In the genomic region with DNA sequence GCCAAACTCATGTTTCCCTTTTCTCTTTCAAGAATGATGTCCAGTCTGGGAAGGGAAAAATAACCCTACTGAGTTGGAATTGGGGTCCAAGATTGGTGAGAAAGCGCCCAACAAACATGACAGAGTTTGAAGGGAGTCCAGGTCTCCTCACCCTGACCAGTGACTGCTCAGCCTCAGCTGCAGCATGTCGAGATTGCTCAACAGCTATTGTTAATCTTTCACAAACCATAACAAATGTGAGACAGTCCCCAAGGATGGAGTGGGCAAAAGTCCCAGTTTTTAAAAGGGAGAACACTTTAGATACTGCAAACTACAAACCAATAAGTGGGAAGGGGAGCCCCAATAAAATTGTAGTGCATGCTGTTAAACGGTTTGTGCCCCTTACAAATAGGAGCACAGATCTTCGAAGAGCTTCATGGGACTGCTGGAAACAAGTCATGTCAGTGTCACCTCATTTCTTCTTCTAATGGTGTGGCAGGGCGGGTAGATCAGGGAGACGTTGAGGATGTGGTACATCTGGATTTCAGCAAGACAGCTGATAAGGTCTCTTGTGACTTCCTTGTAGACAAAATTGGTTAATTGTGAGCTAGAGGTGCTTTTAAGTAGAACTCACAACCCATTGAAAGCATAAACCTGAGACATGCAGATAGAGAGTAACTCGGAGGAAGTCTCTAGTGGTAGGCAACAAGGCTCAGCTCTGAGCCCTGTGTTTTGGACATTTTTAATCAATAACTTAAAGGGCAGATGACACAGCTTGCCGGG, we compare ENCODE assay signal across 12 cellular contexts.
DNase-seq lines count a peak whose midpoint lies in the region; ATAC-seq, FAIRE-seq and TF ChIP-seq lines count a peak whose summit lies in the region.
"Had no signal": no experiment of that assay in that cellular context is flagged by ENCODE, and none has a peak within 500 bp of the region (broad histone marks: within the 10 kb centered on the region; RNA-seq: fewer than 3 reads in every experiment).

No MANE protein-coding gene starts in this region.

- CTCF ChIA-PET in A673 (lab: Charles Lee): no interaction called here

- H3K27me3 ChIP-seq in A673 (replicated peaks; ENCODE audit: insufficient read depth, low read depth, low read length, poor library complexity) (no peaks in the 10 kb centered on the region), Loucy (ENCODE audit: insufficient read depth, low read length, poor library complexity, severe bottlenecking) (no peaks in the 10 kb centered on the region)

- H3K9me2 ChIP-seq in Loucy (replicated peaks; ENCODE audit: low read depth, low read length): no peaks in the 10 kb centered on the region

- no peak for FAIRE-seq in GM12892 (lab: Jason Lieb, UNC)

- peaks cover 7% of the 10 kb centered on the region for H3F3A ChIP-seq in Loucy (ENCODE audit: low read depth)

- H3K36me3 ChIP-seq in A673 (ENCODE audit: insufficient read depth, low read length, poor library complexity, severe bottlenecking): no peaks in the 10 kb centered on the region
- H3K36me3 ChIP-seq in Loucy (ENCODE audit: insufficient read depth, low read length): no peaks in the 10 kb centered on the region

- H4K20me1 ChIP-seq in Loucy (ENCODE audit: insufficient read depth, low read length, poor library complexity, severe bottlenecking): no peaks in the 10 kb centered on the region

- peak overlapping the region; percentile 44 for H2AFZ ChIP-seq in Loucy (ENCODE audit: low read length)

- no peak overlapping the region for H3K27ac ChIP-seq in A673 (ENCODE audit: low read depth, low read length, poor library complexity, severe bottlenecking)
- H3K27ac ChIP-seq: KMS-11, RWPE1 had no signal

- POLR2A ChIA-PET in A673 (lab: Charles Lee; ENCODE audit: low non-redundant PET): no interaction called here

- H3K4me1 ChIP-seq in A673 (ENCODE audit: insufficient read depth, low read length, poor library complexity, severe bottlenecking): peaks cover 15% of the 10 kb centered on the region
- H3K4me1 ChIP-seq in Loucy (ENCODE audit: insufficient read depth, low read length, poor library complexity, severe bottlenecking): peaks cover 35% of the 10 kb centered on the region

- no peak for TF ChIP-seq POLR2A in GM12892 (IDR thresholded peaks at IDR 0.05; ENCODE audit: low read depth, low read length)

- H3K9ac ChIP-seq in Loucy (ENCODE audit: low read depth, low read length, poor library complexity, severe bottlenecking): peak overlapping the region; percentile 52
- H3K9ac ChIP-seq: KMS-11 had no signal

- ATAC-seq in left lobe of liver: peak; percentile 88
- ATAC-seq in stimulated activated naive CD8-positive, alpha-beta T cell treated with anti-CD3 and anti-CD28 coated beads, Interleukin-15, Interleukin-2, amounts not matched to agents 100 U/mL and 50 U/mL, for 24 hours: no peak
- ATAC-seq in GM21390 (IDR thresholded peaks at IDR 0.05; ENCODE audit: unreplicated experiment): no peak
- ATAC-seq in HG03439 (IDR thresholded peaks at IDR 0.05; ENCODE audit: unreplicated experiment): no peak

- intact Hi-C loops in A673 (cut with micrococcal nuclease; ENCODE audit: unreplicated experiment): loop anchor here (10.0 kb wide), 1 partner anchor 1519 kb away; no protein-coding TSS in a partner anchor

- DNase-seq in A673 (ENCODE audit: low spot score) (peak; percentile 62), cardiac fibroblast (ENCODE audit: low read depth in 2 of 2) (peak; percentile 83), left lobe of liver (ENCODE audit: low spot score) (peak; percentile 54), GM12892 (ENCODE audit: insufficient read length) (no peak)
- DNase-seq in stimulated activated naive CD8-positive, alpha-beta T cell treated with anti-CD3 and anti-CD28 coated beads, Interleukin-15, Interleukin-2, amounts not matched to agents 100 U/mL and 50 U/mL, for 24 hours: no peak
- DNase-seq: activated CD8-positive, alpha-beta memory T cell treated with anti-CD3 and anti-CD28 coated beads, Interleukin-2, amount 50 U/mL, for 4 hours; effector memory CD4-positive, alpha-beta T cell had no signal

- H3K4me3 ChIP-seq in A673 (ENCODE audit: low read depth, low read length, poor library complexity, severe bottlenecking): no peak overlapping the region
- peak overlapping the region; percentile 51 for H3K4me3 ChIP-seq in Loucy (ENCODE audit: low read length, poor library complexity, severe bottlenecking)
- no peak overlapping the region for H3K4me3 ChIP-seq in cardiac fibroblast (replicated peaks in 1 of 2; ENCODE audit: low read depth in 2 of 2, low read length in 2 of 2)

- no peak for TF ChIP-seq CTCF in A673 (conservative IDR thresholded peaks at IDR 0.05; ENCODE audit: low read depth, low read length)
- no peak for TF ChIP-seq CTCF in Loucy (conservative IDR thresholded peaks at IDR 0.05; ENCODE audit: low read length)
- no peak for TF ChIP-seq CTCF in cardiac fibroblast (IDR thresholded peaks at IDR 0.05; ENCODE audit: low read depth, low read length)

- H3K9me3 ChIP-seq in A673 (ENCODE audit: low read depth, low read length, poor library complexity, severe bottlenecking) (no peaks in the 10 kb centered on the region), Loucy (ENCODE audit: insufficient read depth, low read depth, low read length) (no peaks in the 10 kb centered on the region)

- H3K4me2 ChIP-seq in Loucy (ENCODE audit: low read depth, low read length, poor library complexity, severe bottlenecking): peak overlapping the region; percentile 58
- H3K4me2 ChIP-seq: KMS-11 had no signal

- H3K79me2 ChIP-seq in Loucy (ENCODE audit: insufficient read depth, low read length): no peaks in the 10 kb centered on the region

- BruUV-seq in A673 (replicated peaks; lab: Mats Ljungman, UMichigan): no TSS peak

Comparison
In these comparisons a context has a peak if more than half of its experiments do, and no peak if none do; other contexts are left out.
1. DNase-seq: peak in A673 (single experiment), cardiac fibroblast (2 of 2) and left lobe of liver (single experiment); none in GM12892 (single experiment) and stimulated activated naive CD8-positive, alpha-beta T cell treated with anti-CD3 and anti-CD28 coated beads, Interleukin-15, Interleukin-2, amounts not matched to agents 100 U/mL and 50 U/mL, for 24 hours (single experiment).